In the genomic region with DNA sequence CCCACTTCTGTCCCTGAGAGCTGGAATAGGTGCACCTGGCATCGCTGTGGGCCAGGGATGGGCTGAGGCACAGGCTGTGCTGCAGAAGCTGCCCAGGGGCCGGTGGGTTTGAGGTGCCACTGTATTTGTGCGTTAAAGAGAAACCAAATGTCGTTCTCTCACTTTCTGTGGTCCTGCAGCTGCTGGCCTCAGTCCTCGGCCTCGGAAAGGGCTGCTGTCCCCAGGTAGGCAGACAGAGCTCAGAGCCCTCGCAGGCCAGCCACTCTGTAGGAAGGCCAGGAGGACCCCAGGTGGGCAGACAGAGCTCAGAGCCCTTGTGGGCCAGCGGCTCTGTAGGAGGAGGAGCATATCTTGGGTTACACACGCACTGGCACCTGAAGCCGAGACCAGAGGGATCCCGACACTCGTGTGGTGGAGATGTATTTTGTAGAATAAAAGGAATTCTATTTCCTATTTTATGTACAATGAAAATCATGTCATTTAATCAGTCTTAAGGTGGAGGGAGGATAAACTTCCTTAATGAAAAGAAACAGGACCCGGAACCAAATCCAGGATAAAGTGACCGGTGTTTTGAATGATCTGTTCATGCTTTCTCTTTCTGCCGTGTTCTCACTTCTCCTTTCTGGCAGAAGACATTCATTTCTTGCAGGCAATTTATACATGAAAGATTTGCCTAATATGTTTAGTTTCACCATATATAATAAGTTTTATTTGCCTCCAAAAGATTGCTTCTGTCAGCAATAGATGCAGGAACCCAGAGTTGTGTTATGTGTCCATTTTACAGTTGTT, we compare ENCODE assay signal across 9 cellular contexts. TPM values are rescaled to one million over a fixed set of nuclear protein-coding genes. Genes with fewer than 3 reads are reported as not detected.
DNase-seq lines count a peak whose midpoint lies in the region; ATAC-seq, FAIRE-seq and TF ChIP-seq lines count a peak whose summit lies in the region.
"Had no signal": no experiment of that assay in that cellular context is flagged by ENCODE, and none has a peak within 500 bp of the region (broad histone marks: within the 10 kb centered on the region; RNA-seq: fewer than 3 reads in every experiment).

No MANE protein-coding gene starts in this region.

- no peaks in the 10 kb centered on the region for H3K36me3 Mint-ChIP-seq in activated naive CD4-positive, alpha-beta T cell treated with anti-CD3 and anti-CD28 coated beads, Interleukin-2, amount 50 U/mL, for 72 hours
- no peaks in the 10 kb centered on the region for H3K36me3 Mint-ChIP-seq in activated CD4-positive, alpha-beta T cell treated with anti-CD3 and anti-CD28 coated beads, Interleukin-2, amount 10 ng/mL, durations not matched to agents 7 days and 5 days (ENCODE audit: low read depth)

- peak; percentile 69 for ATAC-seq in GM19351 (IDR thresholded peaks at IDR 0.05; ENCODE audit: unreplicated experiment)
- ATAC-seq in HG03378 (IDR thresholded peaks at IDR 0.05; ENCODE audit: unreplicated experiment) = peak; percentile 41
- no peak for ATAC-seq in activated naive CD4-positive, alpha-beta T cell treated with anti-CD3 and anti-CD28 coated beads, Interleukin-2, amount 50 U/mL, for 72 hours

- no peaks in the 10 kb centered on the region for H3K9me3 Mint-ChIP-seq in activated naive CD4-positive, alpha-beta T cell treated with anti-CD3 and anti-CD28 coated beads, Interleukin-2, amount 50 U/mL, for 72 hours
- no peaks in the 10 kb centered on the region for H3K9me3 Mint-ChIP-seq in activated CD4-positive, alpha-beta T cell treated with anti-CD3 and anti-CD28 coated beads, Interleukin-2, amount 10 ng/mL, durations not matched to agents 7 days and 5 days

- peaks cover 29% of the 10 kb centered on the region for H3K4me1 Mint-ChIP-seq in activated CD4-positive, alpha-beta T cell treated with anti-CD3 and anti-CD28 coated beads, Interleukin-2, amount 10 ng/mL, durations not matched to agents 7 days and 5 days

- FAIRE-seq in bronchial epithelial cell (lab: Jason Lieb, UNC) = no peak

- H3K4me1 ChIP-seq in sigmoid colon = peaks cover 0 to 33% (median 28%) of the 10 kb centered on the region in 4 donors

- peaks cover 2% of the 10 kb centered on the region for H3K27me3 Mint-ChIP-seq in activated CD4-positive, alpha-beta T cell treated with anti-CD3 and anti-CD28 coated beads, Interleukin-2, amount 10 ng/mL, durations not matched to agents 7 days and 5 days

- H3K27ac Mint-ChIP-seq in activated naive CD4-positive, alpha-beta T cell treated with anti-CD3 and anti-CD28 coated beads, Interleukin-2, amount 50 U/mL, for 72 hours = peak overlapping the region in 1 of 2 donors; percentile 84
- H3K27ac Mint-ChIP-seq in activated CD4-positive, alpha-beta T cell treated with anti-CD3 and anti-CD28 coated beads, Interleukin-2, amount 10 ng/mL, durations not matched to agents 7 days and 5 days = no peak overlapping the region

- DNase-seq in bronchial epithelial cell (ENCODE audit: low read depth) (peak; percentile 13), sigmoid colon (peak; percentile 61), activated T-cell treated with anti-CD3 and anti-CD28 coated beads for 4 hours (no peak), NCI-H69 (lab: John Stamatoyannopoulos, UW) (no peak)
- DNase-seq in activated naive CD4-positive, alpha-beta T cell treated with anti-CD3 and anti-CD28 coated beads, Interleukin-2, amount 50 U/mL, for 72 hours (ENCODE audit: low spot score in 2 of 2) = no peak
- no peak for DNase-seq in activated CD4-positive, alpha-beta T cell treated with anti-CD3 and anti-CD28 coated beads, Interleukin-2, amount 10 ng/mL, durations not matched to agents 7 days and 5 days

- intact Hi-C loops in sigmoid colon (cut with DNase I) = no loop called here

- CTCF ChIA-PET in activated CD4-positive, alpha-beta T cell treated with anti-CD3 and anti-CD28 coated beads, Interleukin-2, amount 10 ng/mL, durations not matched to agents 7 days and 5 days (lab: Charles Lee) = interaction anchor here (1.2 to 1.5 kb wide), 2 partner anchors 18 to 21 kb away, joined by 3 to 4 read pairs; no protein-coding TSS in a partner anchor

- TF ChIP-seq EP300 in sigmoid colon (IDR thresholded peaks at IDR 0.05) = no peak

- TF ChIP-seq CTCF in bronchial epithelial cell (IDR thresholded peaks at IDR 0.05; ENCODE audit: insufficient read depth, low read length, severe bottlenecking) (no peak), sigmoid colon (IDR thresholded peaks at IDR 0.05) (no peak)

- 74 to 85% methylated on average over 15 of the region's 15 CpGs for WGBS in sigmoid colon, 2 donors

- H3K9me3 ChIP-seq in sigmoid colon = no peaks in the 10 kb centered on the region

- POLR2A ChIA-PET in activated CD4-positive, alpha-beta T cell treated with anti-CD3 and anti-CD28 coated beads, Interleukin-2, amount 10 ng/mL, durations not matched to agents 7 days and 5 days (lab: Charles Lee) = no interaction called here

- H3K27me3 ChIP-seq in bronchial epithelial cell (ENCODE audit: control insufficient read depth, insufficient read depth, low read length) (no peaks in the 10 kb centered on the region), sigmoid colon (no peaks in the 10 kb centered on the region)

- H3K4me3 ChIP-seq in bronchial epithelial cell (ENCODE audit: low read depth, low read length) = peak overlapping the region; percentile 51
- H3K4me3 ChIP-seq in sigmoid colon = peak overlapping the region in 3 of 4 donors; percentile 30 to 39 (median 31)

- no peak overlapping the region for H3K4me3 Mint-ChIP-seq in activated CD4-positive, alpha-beta T cell treated with anti-CD3 and anti-CD28 coated beads, Interleukin-2, amount 10 ng/mL, durations not matched to agents 7 days and 5 days

- TF ChIP-seq POLR2A in sigmoid colon (IDR thresholded peaks at IDR 0.05) = no peak

- H3K36me3 ChIP-seq in bronchial epithelial cell (ENCODE audit: control insufficient read depth, insufficient read depth, low read length) (peaks cover 11% of the 10 kb centered on the region), sigmoid colon (no peaks in the 10 kb centered on the region)

- H3K27ac ChIP-seq in sigmoid colon = peak overlapping the region; percentile 72 to 76 (median 74)
- H3K27ac ChIP-seq: KMS-11 had no signal

RNA-seq across cellular contexts. Expression of a gene that starts 54.4 kb away (rescaled TPM):
- total RNA-seq in bronchial epithelial cell (not detected in 2 replicates), sigmoid colon (under 1 TPM; 0.33 to 0.55 (median 0.38) TPM)
- polyA plus RNA-seq in sigmoid colon = under 1 TPM in 1 of 3 donors, not detected in 2; 0.22 TPM
- not detected for total RNA-seq in activated naive CD4-positive, alpha-beta T cell treated with anti-CD3 and anti-CD28 coated beads, Interleukin-2, amount 50 U/mL, for 72 hours
- total RNA-seq in activated CD4-positive, alpha-beta T cell treated with anti-CD3 and anti-CD28 coated beads, Interleukin-2, amount 10 ng/mL, durations not matched to agents 7 days and 5 days = under 1 TPM in 1 of 2 experiments, not detected in 1; 0.10 TPM

Comparison
In these comparisons a context has a peak if more than half of its experiments do, and no peak if none do; other contexts are left out.
1. ATAC-seq: peak in GM19351 (single experiment) and HG03378 (single experiment); none in activated naive CD4-positive, alpha-beta T cell treated with anti-CD3 and anti-CD28 coated beads, Interleukin-2, amount 50 U/mL, for 72 hours (0 of 2).
2. DNase-seq: peak in bronchial epithelial cell (single experiment) and sigmoid colon (single experiment); none in activated naive CD4-positive, alpha-beta T cell treated with anti-CD3 and anti-CD28 coated beads, Interleukin-2, amount 50 U/mL, for 72 hours (0 of 2), activated T-cell treated with anti-CD3 and anti-CD28 coated beads for 4 hours (single experiment), activated CD4-positive, alpha-beta T cell treated with anti-CD3 and anti-CD28 coated beads, Interleukin-2, amount 10 ng/mL, durations not matched to agents 7 days and 5 days (single experiment) and NCI-H69 (single experiment).